In genomic region chr15:37101634-37102314, GRCh38 we compare ENCODE assay signal across 8 cellular contexts. TPM values are rescaled to one million over a fixed set of nuclear protein-coding genes. Genes with fewer than 3 reads are reported as not detected.
DNase-seq lines count a peak whose midpoint lies in the region; ATAC-seq and TF ChIP-seq lines count a peak whose summit lies in the region.

No MANE protein-coding gene starts in this region.

- peaks cover 18% of the 10 kb centered on the region for H3K27me3 ChIP-seq in trophoblast cell (ENCODE audit: insufficient read depth, low read length)

- H3K79me2 ChIP-seq in trophoblast cell (ENCODE audit: control insufficient read depth, insufficient read depth, low read length, poor library complexity), result peaks cover 13% of the 10 kb centered on the region

- peak overlapping the region; percentile 50 for H3K4ac ChIP-seq in trophoblast cell (ENCODE audit: low read depth, low read length)

- H3K4me1 ChIP-seq in trophoblast cell (ENCODE audit: control insufficient read depth in 1 of 2, insufficient read depth in 2 of 2, low read length in 2 of 2), result peaks cover 2 to 10% of the 10 kb centered on the region in 2 experiments

- peak overlapping the region; percentile 54 for H2BK120ac ChIP-seq in trophoblast cell (ENCODE audit: insufficient read depth, low read length, poor library complexity)

- peak overlapping the region; percentile 80 for H3K9ac ChIP-seq in trophoblast cell (ENCODE audit: low read length)

- peak overlapping the region; percentile 98 for H3K4me2 ChIP-seq in trophoblast cell (ENCODE audit: low read length)

- peak overlapping the region; percentile 87 for H4K8ac ChIP-seq in trophoblast cell (ENCODE audit: low read depth, low read length)

- H3K79me1 ChIP-seq in trophoblast cell (ENCODE audit: low read length), result peaks cover 27% of the 10 kb centered on the region

- peak overlapping the region; percentile 82 for H3K4me3 ChIP-seq in trophoblast cell (ENCODE audit: low read depth, low read length)

- H3K23ac ChIP-seq in trophoblast cell (ENCODE audit: low read length), result no peak overlapping the region

- intact Hi-C loops in left cardiac atrium (cut with DNase I), result loop anchor here in 1 of 2 donors (10.0 kb wide), 1 partner anchor 217 kb away; no protein-coding TSS in a partner anchor

- no peaks in the 10 kb centered on the region for H3K9me3 ChIP-seq in trophoblast cell (ENCODE audit: insufficient read depth, low read depth, low read length)

- in situ Hi-C loops in ACHN (cut with HindIII; ENCODE audit: low pct_ligation_motif_present, low pct_unique_long_range_greater_than_20kb, low sequenced_read_pairs), result no loop called here
- in situ Hi-C loops in GM13977 (cut with MboI; ENCODE audit: low pct_unique_long_range_greater_than_20kb, low sequenced_read_pairs, unreplicated experiment), result loop anchor here (10.0 to 25.0 kb wide), 4 partner anchors 217 to 1814 kb away; no protein-coding TSS in a partner anchor

- peak overlapping the region; percentile 68 for H3K18ac ChIP-seq in trophoblast cell (ENCODE audit: low read length)

- ATAC-seq in HG03025 (IDR thresholded peaks at IDR 0.05; ENCODE audit: low FRiP score, unreplicated experiment) (peak; percentile 45), left cardiac atrium (peak; percentile 53 to 73), GM21723 (IDR thresholded peaks at IDR 0.05; ENCODE audit: unreplicated experiment) (no peak)

- DNase-seq in ACHN (peak; percentile 78), GM13977 (ENCODE audit: low spot score) (peak; percentile 70), NCI-H460 (ENCODE audit: extremely low read depth, low read depth) (peak; percentile 60), left cardiac atrium (peak; percentile 81), trophoblast cell (peak; percentile 78 to 85)

- peak overlapping the region; percentile 80 for H2BK5ac ChIP-seq in trophoblast cell (ENCODE audit: low read depth, low read length, poor library complexity)

- peak overlapping the region; percentile 89 for H2BK12ac ChIP-seq in trophoblast cell (ENCODE audit: low read length)

- H2AFZ ChIP-seq in trophoblast cell (ENCODE audit: insufficient read depth, low read length, poor library complexity), result peak overlapping the region; percentile 30

- peak overlapping the region; percentile 77 for H3K14ac ChIP-seq in trophoblast cell (ENCODE audit: low read length)

- peak overlapping the region; percentile 71 for H4K12ac ChIP-seq in trophoblast cell (ENCODE audit: low read depth, low read length)

- WGBS in adipose tissue, 3 donors, result 1 to 2% (median 1%) methylated on average over 37 to 46 of the region's 46 CpGs
- WGBS in trophoblast cell (ENCODE audit: extremely low coverage, insufficient coverage, insufficient read length), result no CpG with 5 or more reads among the region's 46 CpGs

- TF ChIP-seq CTCF in GM13977 (IDR thresholded peaks at IDR 0.05; ENCODE audit: extremely low read depth, insufficient read depth, missing control alignments), result no peak

- H4K91ac ChIP-seq in trophoblast cell (ENCODE audit: low read depth, low read length), result peak overlapping the region; percentile 90

- H2AK5ac ChIP-seq in trophoblast cell (ENCODE audit: low read length), result no peak overlapping the region

- peak overlapping the region; percentile 11 for H3K27ac ChIP-seq in adipose tissue (ENCODE audit: low read depth, low read length)
- peak overlapping the region; percentile 92 for H3K27ac ChIP-seq in trophoblast cell (ENCODE audit: low read depth, low read length)

- no peaks in the 10 kb centered on the region for H3K36me3 ChIP-seq in trophoblast cell (ENCODE audit: control insufficient read depth in 1 of 2, insufficient read depth in 2 of 2, low read length in 2 of 2)

RNA-seq across cellular contexts. Expression of gene MEIS2, which starts 1.4 kb away (rescaled TPM):
- total RNA-seq in NCI-H460 (2014; rRNA removed; shearing (Covaris generic)), result 9.5 and 13.0 TPM in 2 replicates
- 5.8 and 9.2 TPM in 2 replicates for polyA plus RNA-seq in NCI-H460 (2014; cell fraction: nucleus; rRNA removed)
- 10 to 100 TPM in 1 of 3 donors, 1 to 10 TPM in 2; 6.6 to 16.9 (median 9.0) TPM for polyA plus RNA-seq in adipose tissue
- 10 to 100 TPM; 21.1 to 21.5 TPM for total RNA-seq in left cardiac atrium
- polyA plus RNA-seq in trophoblast cell (2013), result 12.3 and 13.1 TPM in 2 replicates
